ENCODE assay signal across 4 cellular contexts in genomic region chrX:119890626-119891025, GRCh38. TPM values are rescaled to one million over a fixed set of nuclear protein-coding genes. Genes with fewer than 3 reads are reported as not detected.
"Had no signal": no experiment of that assay in that cellular context is flagged by ENCODE, and none has a peak within 500 bp of the region (broad histone marks: within the 10 kb centered on the region; RNA-seq: fewer than 3 reads in every experiment).

No MANE protein-coding gene starts in this region.

RNA-seq across cellular contexts. Expression of gene AKAP14, which starts 5.1 kb away (rescaled TPM):
- total RNA-seq: LHCN-M2, M059J, MCF 10A, NCI-H460 had no signal
